In genomic region chr7:22875475-22875874, GRCh38 we compare ENCODE assay signal across 27 cellular contexts.
"Had no signal": no experiment of that assay in that cellular context is flagged by ENCODE, and none has a peak within 500 bp of the region (broad histone marks: within the 10 kb centered on the region; RNA-seq: fewer than 3 reads in every experiment).

No MANE protein-coding gene starts in this region.

- H3K36me3 ChIP-seq: ovary, right lobe of liver, sigmoid colon, stomach, thoracic aorta, thyroid gland, upper lobe of left lung, vagina had no signal

- H3K27me3 Mint-ChIP-seq: stimulated activated naive B cell treated with anti-CD40 and anti-IgM and Interleukin-4, amounts not matched to agents 10 μg/mL and 1 μg/mL and 100 μg/mL, for 72 hours; stimulated activated naive CD8-positive, alpha-beta T cell treated with anti-CD3 and anti-CD28 coated beads, Interleukin-15, Interleukin-2, amounts not matched to agents 100 ng/mL and 50 ng/mL, for 24 hours had no signal

- H2AFZ ChIP-seq: parathyroid adenoma had no signal

- FAIRE-seq: small intestine, urothelium cell line had no signal

- H3K27me3 ChIP-seq: ovary, right lobe of liver, sigmoid colon, stomach, thyroid gland, tibial nerve, upper lobe of left lung, vagina had no signal

- H3K36me3 Mint-ChIP-seq: natural killer cell treated with Interleukin-12 subunit alpha and Interleukin-12 subunit beta and Interleukin-15 and Interleukin-18, amount 100 ng/mL, for 72 hours; stimulated activated effector memory CD8-positive, alpha-beta T cell treated with anti-CD3 and anti-CD28 coated beads, Interleukin-12 subunit alpha, Interleukin-12 subunit beta, amount 100 ng/mL, for 72 hours had no signal

- H3K9ac ChIP-seq: parathyroid adenoma had no signal

- H3K9me3 Mint-ChIP-seq: natural killer cell treated with Interleukin-12 subunit alpha and Interleukin-12 subunit beta and Interleukin-15 and Interleukin-18, amount 100 ng/mL, for 72 hours; nephron progenitor cell; stimulated activated effector memory CD8-positive, alpha-beta T cell treated with anti-CD3 and anti-CD28 coated beads, Interleukin-12 subunit alpha, Interleukin-12 subunit beta, amount 100 ng/mL, for 72 hours had no signal

- DNase-seq: nephron progenitor cell; occipital lobe; ovary; psoas muscle; right lobe of liver; sigmoid colon; small intestine; stimulated activated CD4-positive, alpha-beta T cell treated with anti-CD3 and anti-CD28 coated beads, Interleukin-15, amount 100 ng/mL, for 24 hours; stimulated activated CD4-positive, alpha-beta T cell treated with anti-CD3 and anti-CD28 coated beads, Interleukin-2, amount 100 ng/mL, for 24 hours; stimulated activated CD4-positive, alpha-beta T cell treated with anti-CD3 and anti-CD28 coated beads, Interleukin-2, amount 100 ng/mL, for 48 hours; stimulated activated CD4-positive, alpha-beta T cell treated with anti-CD3 and anti-CD28 coated beads, Interleukin-4, amount 100 ng/mL, for 24 hours; stimulated activated naive B cell treated with anti-CD40 and anti-IgM and Interleukin-4, amounts not matched to agents 10 μg/mL and 1 μg/mL and 100 μg/mL, for 72 hours; stimulated activated naive CD4-positive, alpha-beta T cell treated with Interleukin-2 at 50 U/mL for 16 hours; stomach; trophoblast cell had no signal

- H3K4me3 ChIP-seq: ovary, psoas muscle, right lobe of liver, sigmoid colon, stomach, thoracic aorta, thyroid gland, tibial nerve, upper lobe of left lung, vagina had no signal

- H3K79me2 ChIP-seq: parathyroid adenoma had no signal

- ATAC-seq: natural killer cell treated with Interleukin-12 subunit alpha and Interleukin-12 subunit beta and Interleukin-15 and Interleukin-18, amount 100 ng/mL, for 72 hours; psoas muscle; right lobe of liver; stimulated activated effector memory CD8-positive, alpha-beta T cell treated with anti-CD3 and anti-CD28 coated beads, Interleukin-12 subunit alpha, Interleukin-12 subunit beta, amount 100 ng/mL, for 72 hours; stimulated activated naive B cell treated with anti-CD40 and anti-IgM and Interleukin-4, amounts not matched to agents 10 μg/mL and 1 μg/mL and 100 μg/mL, for 72 hours had no signal

- H3K9me3 ChIP-seq: ovary, psoas muscle, right lobe of liver, sigmoid colon, stomach, thoracic aorta, thyroid gland, tibial nerve, upper lobe of left lung, vagina had no signal

- H3K27ac ChIP-seq: ovary, parathyroid adenoma, psoas muscle, right lobe of liver, sigmoid colon, stomach, thoracic aorta, thyroid gland, tibial nerve, upper lobe of left lung, vagina had no signal

- H3K27ac Mint-ChIP-seq: natural killer cell treated with Interleukin-12 subunit alpha and Interleukin-12 subunit beta and Interleukin-15 and Interleukin-18, amount 100 ng/mL, for 72 hours; nephron progenitor cell; progenitor cell of endocrine pancreas; stimulated activated effector memory CD8-positive, alpha-beta T cell treated with anti-CD3 and anti-CD28 coated beads, Interleukin-12 subunit alpha, Interleukin-12 subunit beta, amount 100 ng/mL, for 72 hours; stimulated activated naive B cell treated with anti-CD40 and anti-IgM and Interleukin-4, amounts not matched to agents 10 μg/mL and 1 μg/mL and 100 μg/mL, for 72 hours; stimulated activated naive CD8-positive, alpha-beta T cell treated with anti-CD3 and anti-CD28 coated beads, Interleukin-15, Interleukin-2, amounts not matched to agents 100 ng/mL and 50 ng/mL, for 24 hours had no signal

- H3K4me3 Mint-ChIP-seq: natural killer cell treated with Interleukin-12 subunit alpha and Interleukin-12 subunit beta and Interleukin-15 and Interleukin-18, amount 100 ng/mL, for 72 hours; nephron progenitor cell; neural crest cell; stimulated activated effector memory CD8-positive, alpha-beta T cell treated with anti-CD3 and anti-CD28 coated beads, Interleukin-12 subunit alpha, Interleukin-12 subunit beta, amount 100 ng/mL, for 72 hours; stimulated activated naive B cell treated with anti-CD40 and anti-IgM and Interleukin-4, amounts not matched to agents 10 μg/mL and 1 μg/mL and 100 μg/mL, for 72 hours; stimulated activated naive CD8-positive, alpha-beta T cell treated with anti-CD3 and anti-CD28 coated beads, Interleukin-15, Interleukin-2, amounts not matched to agents 100 ng/mL and 50 ng/mL, for 24 hours had no signal

- H3K4me1 ChIP-seq: parathyroid adenoma, psoas muscle, right lobe of liver, sigmoid colon, stomach, thyroid gland, tibial nerve, upper lobe of left lung, vagina had no signal
